Comparison of ENCODE assay signal across 14 cellular contexts in the genomic region with DNA sequence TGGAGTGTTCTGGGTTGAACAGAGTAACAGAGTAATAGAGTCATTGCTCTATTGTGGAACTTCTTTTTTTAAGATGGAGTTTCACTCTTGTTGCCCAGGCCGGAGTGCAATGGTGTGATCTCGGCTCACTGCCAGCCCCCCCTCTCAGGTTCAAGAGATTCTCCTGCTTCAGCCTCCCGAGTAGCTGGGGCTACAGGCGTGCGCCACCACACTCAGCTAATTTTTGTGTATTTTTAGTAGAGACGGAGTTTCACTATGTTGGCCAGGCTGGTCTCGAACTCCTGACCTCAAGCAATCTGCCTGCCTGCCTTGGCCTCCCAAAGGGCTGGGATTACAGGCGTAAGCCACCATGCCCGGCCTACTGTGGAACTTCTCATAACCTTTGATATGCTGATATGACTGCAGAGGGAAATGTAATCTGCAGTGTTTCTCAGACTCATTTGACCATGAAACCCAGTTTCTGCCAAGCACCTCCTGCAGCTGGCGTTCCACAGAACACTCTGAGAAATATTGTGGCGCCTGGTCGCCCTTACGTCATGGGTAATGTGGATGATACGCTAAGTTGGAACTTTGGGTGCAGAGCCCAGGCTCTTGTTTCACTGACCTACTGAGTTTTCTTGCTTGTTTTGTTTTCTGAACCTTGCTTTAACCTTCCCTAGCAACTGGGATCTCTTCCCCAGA.
A peak's percentile ranks its signal among the peaks of the same experiment; 100 is the strongest.
DNase-seq lines count a peak whose midpoint lies in the region; ATAC-seq and TF ChIP-seq lines count a peak whose summit lies in the region.
"Had no signal": no experiment of that assay in that cellular context is flagged by ENCODE, and none has a peak within 500 bp of the region (broad histone marks: within the 10 kb centered on the region; RNA-seq: fewer than 3 reads in every experiment).

No MANE protein-coding gene starts in this region.

- no peak overlapping the region for H3K4me3 Mint-ChIP-seq in activated CD4-positive, alpha-beta memory T cell treated with anti-CD3 and anti-CD28 coated beads for 36 hours
- H3K4me3 Mint-ChIP-seq in activated CD4-positive, alpha-beta memory T cell treated with anti-CD3 and anti-CD28 coated beads, Interleukin-2, amount 10 ng/mL, durations not matched to agents 7 days and 5 days = no peak overlapping the region

- peaks cover 4% of the 10 kb centered on the region for H3K4me1 ChIP-seq in psoas muscle
- H3K4me1 ChIP-seq: A549, SJCRH30 had no signal

- H3K27me3 Mint-ChIP-seq in activated CD4-positive, alpha-beta memory T cell treated with anti-CD3 and anti-CD28 coated beads for 36 hours = peaks cover under 1% of the 10 kb centered on the region
- peaks cover 58% of the 10 kb centered on the region for H3K27me3 Mint-ChIP-seq in activated CD4-positive, alpha-beta memory T cell treated with anti-CD3 and anti-CD28 coated beads, Interleukin-2, amount 10 ng/mL, durations not matched to agents 7 days and 5 days
- H3K27me3 Mint-ChIP-seq: progenitor cell of endocrine pancreas had no signal

- H3K27me3 ChIP-seq in psoas muscle (ENCODE audit: insufficient read depth in 3 of 3, low read length in 2 of 3) = no peaks in the 10 kb centered on the region
- H3K27me3 ChIP-seq: SJCRH30 had no signal

- WGBS in psoas muscle, 3 donors = 55 to 70% (median 58%) methylated on average over 14 of the region's 14 CpGs

- H3K4me1 Mint-ChIP-seq in activated CD4-positive, alpha-beta memory T cell treated with anti-CD3 and anti-CD28 coated beads for 36 hours (ENCODE audit: low read depth) = peaks cover 33% of the 10 kb centered on the region
- H3K4me1 Mint-ChIP-seq in activated CD4-positive, alpha-beta memory T cell treated with anti-CD3 and anti-CD28 coated beads, Interleukin-2, amount 10 ng/mL, durations not matched to agents 7 days and 5 days = peaks cover 41% of the 10 kb centered on the region

- CTCF ChIA-PET in activated CD4-positive, alpha-beta memory T cell treated with anti-CD3 and anti-CD28 coated beads for 36 hours (lab: Charles Lee) = interaction anchor here (2.3 kb wide), 1 partner anchor 212 kb away, joined by 6 read pairs; no protein-coding TSS in a partner anchor
- CTCF ChIA-PET in activated CD4-positive, alpha-beta memory T cell treated with anti-CD3 and anti-CD28 coated beads, Interleukin-2, amount 10 ng/mL, durations not matched to agents 7 days and 5 days (lab: Charles Lee) = no interaction called here

- intact Hi-C loops in activated CD4-positive, alpha-beta memory T cell treated with anti-CD3 and anti-CD28 coated beads for 36 hours (cut with micrococcal nuclease) = loop anchor here (2.0 to 5.0 kb wide), 5 partner anchors 47 to 213 kb away; partner anchors contain the start of gene BCL2
- intact Hi-C loops in psoas muscle (cut with DNase I) = loop anchor here in 1 of 2 donors (5.0 kb wide), 2 partner anchors 47 to 63 kb away; no protein-coding TSS in a partner anchor
- intact Hi-C loops in head of caudate nucleus (cut with DNase I) = no loop called here

- no peak overlapping the region for H3K27ac Mint-ChIP-seq in activated CD4-positive, alpha-beta memory T cell treated with anti-CD3 and anti-CD28 coated beads for 36 hours
- H3K27ac Mint-ChIP-seq in activated CD4-positive, alpha-beta memory T cell treated with anti-CD3 and anti-CD28 coated beads, Interleukin-2, amount 10 ng/mL, durations not matched to agents 7 days and 5 days = no peak overlapping the region
- H3K27ac Mint-ChIP-seq: progenitor cell of endocrine pancreas had no signal

- H3K27ac ChIP-seq in psoas muscle = no peak overlapping the region
- H3K27ac ChIP-seq: A549, SJCRH30 had no signal

- no peaks in the 10 kb centered on the region for H3K36me3 Mint-ChIP-seq in activated CD4-positive, alpha-beta memory T cell treated with anti-CD3 and anti-CD28 coated beads for 36 hours
- H3K36me3 Mint-ChIP-seq in activated CD4-positive, alpha-beta memory T cell treated with anti-CD3 and anti-CD28 coated beads, Interleukin-2, amount 10 ng/mL, durations not matched to agents 7 days and 5 days (ENCODE audit: low read depth) = peaks cover 17% of the 10 kb centered on the region

- DNase-seq in activated CD4-positive, alpha-beta memory T cell treated with anti-CD3 and anti-CD28 coated beads for 36 hours = peak; percentile 31
- no peak for DNase-seq in activated CD4-positive, alpha-beta memory T cell treated with anti-CD3 and anti-CD28 coated beads, Interleukin-2, amount 10 ng/mL, durations not matched to agents 7 days and 5 days
- DNase-seq in psoas muscle = no peak
- DNase-seq in NCI-H748 treated with DMSO at 0.1 percent for 48 hours (lab: John Stamatoyannopoulos, UW) = no peak
- DNase-seq in head of caudate nucleus = no peak
- no peak for DNase-seq in EL
- DNase-seq: foreskin fibroblast, NCI-H2171, SJCRH30 had no signal

- TF ChIP-seq CTCF in psoas muscle (IDR thresholded peaks at IDR 0.05) = no peak

- no peaks in the 10 kb centered on the region for H3K36me3 ChIP-seq in psoas muscle (ENCODE audit: insufficient read depth in 1 of 2, low read depth in 1 of 2)
- H3K36me3 ChIP-seq: SJCRH30 had no signal

- H3K9me3 Mint-ChIP-seq in activated CD4-positive, alpha-beta memory T cell treated with anti-CD3 and anti-CD28 coated beads for 36 hours = peaks cover 2% of the 10 kb centered on the region
- H3K9me3 Mint-ChIP-seq in activated CD4-positive, alpha-beta memory T cell treated with anti-CD3 and anti-CD28 coated beads, Interleukin-2, amount 10 ng/mL, durations not matched to agents 7 days and 5 days = peaks cover 6% of the 10 kb centered on the region

- POLR2A ChIA-PET in activated CD4-positive, alpha-beta memory T cell treated with anti-CD3 and anti-CD28 coated beads for 36 hours (lab: Charles Lee) = interaction anchor here (1.8 kb wide), 1 partner anchor 49 kb away, joined by 4 read pairs; no protein-coding TSS in a partner anchor
- POLR2A ChIA-PET in activated CD4-positive, alpha-beta memory T cell treated with anti-CD3 and anti-CD28 coated beads, Interleukin-2, amount 10 ng/mL, durations not matched to agents 7 days and 5 days (lab: Charles Lee) = no interaction called here

- no peaks in the 10 kb centered on the region for H3K9me3 ChIP-seq in psoas muscle
- H3K9me3 ChIP-seq: A549, SJCRH30 had no signal

- ATAC-seq in GM21526 (IDR thresholded peaks at IDR 0.05; ENCODE audit: low FRiP score, unreplicated experiment) = peak; percentile 60
- ATAC-seq in HG03135 (IDR thresholded peaks at IDR 0.05; ENCODE audit: unreplicated experiment) = peak; percentile 68
- peak; percentile 23 to 63 (median 46) for ATAC-seq in psoas muscle
- ATAC-seq: A549, HepG2 had no signal

- no peak overlapping the region for H3K4me3 ChIP-seq in psoas muscle
- H3K4me3 ChIP-seq: A549, SJCRH30 had no signal
